In the genomic region with DNA sequence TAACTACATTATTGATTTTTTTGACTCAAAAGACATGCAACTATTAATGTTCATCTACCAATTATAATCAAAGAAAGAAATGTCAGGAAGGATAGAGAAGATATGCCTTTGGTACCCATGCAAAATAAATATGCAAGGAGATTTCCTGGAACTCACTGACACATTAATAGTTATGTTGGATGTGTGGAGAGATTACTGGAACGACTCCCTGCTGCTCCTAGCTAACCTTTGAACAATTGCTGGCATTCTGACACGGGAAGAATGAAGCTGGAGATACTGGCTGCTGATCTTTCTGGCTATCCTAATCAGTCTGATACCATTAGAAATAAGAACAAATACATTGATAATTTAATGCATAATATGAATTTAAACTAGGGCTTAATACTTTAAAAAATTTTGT, we compare ENCODE assay signal across 25 cellular contexts.
DNase-seq lines count a peak whose midpoint lies in the region; ATAC-seq, FAIRE-seq and TF ChIP-seq lines count a peak whose summit lies in the region.
"Had no signal": no experiment of that assay in that cellular context is flagged by ENCODE, and none has a peak within 500 bp of the region (broad histone marks: within the 10 kb centered on the region; RNA-seq: fewer than 3 reads in every experiment).

No MANE protein-coding gene starts in this region.

- ATAC-seq in left lobe of liver (peak; percentile 52), pancreas (no peak), HG03439 (IDR thresholded peaks at IDR 0.05; ENCODE audit: unreplicated experiment) (no peak)
- ATAC-seq: A549, GM12878 had no signal

- no peaks in the 10 kb centered on the region for H3K27me3 ChIP-seq in neural cell (ENCODE audit: insufficient read depth, low read depth, low read length)
- no peaks in the 10 kb centered on the region for H3K27me3 ChIP-seq in pancreas
- H3K27me3 ChIP-seq: BE2C; BLaER1 treated with 17β-estradiol and CSF1 and Interleukin-3, amounts not matched to agents 10 nM and 100 nM had no signal

- H3K36me3 ChIP-seq in neural cell (ENCODE audit: insufficient read depth, low read length) (no peaks in the 10 kb centered on the region), pancreas (no peaks in the 10 kb centered on the region)
- H3K36me3 ChIP-seq: BE2C; BLaER1 treated with 17β-estradiol and CSF1 and Interleukin-3, amounts not matched to agents 10 nM and 100 nM; HAP-1 had no signal

- H3K27ac ChIP-seq in neural cell (ENCODE audit: low read length) (peak overlapping the region; percentile 34), pancreas (no peak overlapping the region)
- H3K27ac ChIP-seq: A549; BLaER1 treated with 17β-estradiol and CSF1 and Interleukin-3, amounts not matched to agents 10 nM and 100 nM had no signal

- no peaks in the 10 kb centered on the region for H3K4me1 ChIP-seq in pancreas
- H3K4me1 ChIP-seq: A549; BE2C; BLaER1 treated with 17β-estradiol and CSF1 and Interleukin-3, amounts not matched to agents 10 nM and 100 nM; HAP-1 had no signal

- peak; percentile 2 for DNase-seq in HuH-7.5 (ENCODE audit: low spot score)
- DNase-seq in left lobe of liver (ENCODE audit: low spot score) = no peak
- DNase-seq in pancreas = no peak
- DNase-seq in NCI-H2029 treated with DMSO at 0.1 percent for 48 hours (lab: John Stamatoyannopoulos, UW) = no peak
- DNase-seq: 8988T; ACHN; AML-193; BE2C; CD4-positive, alpha-beta T cell; CD8-positive, alpha-beta memory T cell; DMS 273 treated with DMSO at 0.1 percent for 48 hours; DMS79; EL; GDM1; GOT3; HFFc6 had no signal

- no peak overlapping the region for H3K9ac ChIP-seq in neural cell (ENCODE audit: low read length)
- H3K9ac ChIP-seq: BLaER1 treated with 17β-estradiol and CSF1 and Interleukin-3, amounts not matched to agents 10 nM and 100 nM had no signal

- TF ChIP-seq RAD21 in neural cell (conservative IDR thresholded peaks at IDR 0.05) = peak; percentile 35

- no peak overlapping the region for H2AFZ ChIP-seq in neural cell (ENCODE audit: low read depth, low read length)

- H3K4me2 ChIP-seq in neural cell (ENCODE audit: low read length) = no peak overlapping the region
- H3K4me2 ChIP-seq: A549; BLaER1 treated with 17β-estradiol and CSF1 and Interleukin-3, amounts not matched to agents 10 nM and 100 nM had no signal

- no peak for FAIRE-seq in pancreas (lab: Jason Lieb, UNC)
- FAIRE-seq: A549, D721Med, GM12878, GM19239, H54 had no signal

- H3K9me2 ChIP-seq in neural cell (ENCODE audit: insufficient read depth, low read length) = no peaks in the 10 kb centered on the region

- H3F3A ChIP-seq in neural cell (ENCODE audit: insufficient read depth, low read length, poor library complexity, severe bottlenecking) = no peaks in the 10 kb centered on the region

- H3K79me2 ChIP-seq in neural cell (replicated peaks; ENCODE audit: insufficient read depth, low read length) = no peaks in the 10 kb centered on the region

- no peaks in the 10 kb centered on the region for H3K9me3 ChIP-seq in neural cell (ENCODE audit: low read length)
- H3K9me3 ChIP-seq in pancreas = no peaks in the 10 kb centered on the region
- H3K9me3 ChIP-seq: A549, BE2C, HAP-1 had no signal

- TF ChIP-seq CTCF in neural cell (IDR thresholded peaks at IDR 0.05; ENCODE audit: poor library complexity, severe bottlenecking) (no peak), pancreas (IDR thresholded peaks at IDR 0.05) (no peak)

- intact Hi-C loops in pancreas (cut with DNase I) = no loop called here

- no peak overlapping the region for H3K4me3 ChIP-seq in neural cell (ENCODE audit: low read length)
- no peak overlapping the region for H3K4me3 ChIP-seq in pancreas
- H3K4me3 ChIP-seq: A549; BLaER1 treated with 17β-estradiol and CSF1 and Interleukin-3, amounts not matched to agents 10 nM and 100 nM; GM12878; HAP-1 had no signal

- WGBS in pancreas, 2 donors = 0 to 2% methylated on average over 2 of the region's 2 CpGs

- peak; percentile 86 for TF ChIP-seq EP300 in neural cell (conservative IDR thresholded peaks at IDR 0.05; ENCODE audit: poor library complexity, severe bottlenecking)

- no peaks in the 10 kb centered on the region for H4K20me1 ChIP-seq in neural cell (ENCODE audit: insufficient read depth)
- H4K20me1 ChIP-seq: BLaER1 treated with 17β-estradiol and CSF1 and Interleukin-3, amounts not matched to agents 10 nM and 100 nM had no signal

TF ChIP-seq in neural cell, 6 proteins besides CTCF, POLR2A, EP300 and RAD21:
- peak; percentile 62 for TF ChIP-seq POLR2AphosphoS5 (IDR thresholded peaks at IDR 0.05)
- no peak for TF ChIP-seq SMC3 (conservative IDR thresholded peaks at IDR 0.05; ENCODE audit: poor library complexity)
- TF ChIP-seq, protein P1, sequence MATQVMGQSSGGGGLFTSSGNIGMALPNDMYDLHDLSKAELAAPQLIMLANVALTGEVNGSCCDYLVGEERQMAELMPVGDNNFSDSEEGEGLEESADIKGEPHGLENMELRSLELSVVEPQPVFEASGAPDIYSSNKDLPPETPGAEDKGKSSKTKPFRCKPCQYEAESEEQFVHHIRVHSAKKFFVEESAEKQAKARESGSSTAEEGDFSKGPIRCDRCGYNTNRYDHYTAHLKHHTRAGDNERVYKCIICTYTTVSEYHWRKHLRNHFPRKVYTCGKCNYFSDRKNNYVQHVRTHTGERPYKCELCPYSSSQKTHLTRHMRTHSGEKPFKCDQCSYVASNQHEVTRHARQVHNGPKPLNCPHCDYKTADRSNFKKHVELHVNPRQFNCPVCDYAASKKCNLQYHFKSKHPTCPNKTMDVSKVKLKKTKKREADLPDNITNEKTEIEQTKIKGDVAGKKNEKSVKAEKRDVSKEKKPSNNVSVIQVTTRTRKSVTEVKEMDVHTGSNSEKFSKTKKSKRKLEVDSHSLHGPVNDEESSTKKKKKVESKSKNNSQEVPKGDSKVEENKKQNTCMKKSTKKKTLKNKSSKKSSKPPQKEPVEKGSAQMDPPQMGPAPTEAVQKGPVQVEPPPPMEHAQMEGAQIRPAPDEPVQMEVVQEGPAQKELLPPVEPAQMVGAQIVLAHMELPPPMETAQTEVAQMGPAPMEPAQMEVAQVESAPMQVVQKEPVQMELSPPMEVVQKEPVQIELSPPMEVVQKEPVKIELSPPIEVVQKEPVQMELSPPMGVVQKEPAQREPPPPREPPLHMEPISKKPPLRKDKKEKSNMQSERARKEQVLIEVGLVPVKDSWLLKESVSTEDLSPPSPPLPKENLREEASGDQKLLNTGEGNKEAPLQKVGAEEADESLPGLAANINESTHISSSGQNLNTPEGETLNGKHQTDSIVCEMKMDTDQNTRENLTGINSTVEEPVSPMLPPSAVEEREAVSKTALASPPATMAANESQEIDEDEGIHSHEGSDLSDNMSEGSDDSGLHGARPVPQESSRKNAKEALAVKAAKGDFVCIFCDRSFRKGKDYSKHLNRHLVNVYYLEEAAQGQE (IDR thresholded peaks at IDR 0.05; ENCODE audit: borderline replicate concordance) = peak; percentile 90
